8 cellular contexts compared by ENCODE assay signal in genomic region chr16:88815901-88816589, GRCh38. TPM values are rescaled to one million over a fixed set of nuclear protein-coding genes. Genes with fewer than 3 reads are reported as not detected.
DNase-seq lines count a peak whose midpoint lies in the region; ATAC-seq and TF ChIP-seq lines count a peak whose summit lies in the region.

No MANE protein-coding gene starts in this region.

- peak; percentile 39 to 47 for DNase-seq in NCI-H2081 (lab: John Stamatoyannopoulos, UW)
- no peak for DNase-seq in NCI-H2081 treated with DMSO at 0.1 percent for 48 hours (lab: John Stamatoyannopoulos, UW)
- DNase-seq in NCI-H128 (lab: John Stamatoyannopoulos, UW; ENCODE audit: unreplicated experiment) = peak; percentile 20
- peak; percentile 62 for DNase-seq in activated CD8-positive, alpha-beta memory T cell treated with anti-CD3 and anti-CD28 coated beads, Interleukin-2, amount 10 ng/mL, durations not matched to agents 7 days and 5 days
- DNase-seq in fibroblast of pulmonary artery (ENCODE audit: low read depth) = no peak
- peak; percentile 74 for DNase-seq in stimulated activated CD4-positive, alpha-beta T cell treated with anti-CD3 and anti-CD28 coated beads, Interleukin-15, amount 100 ng/mL, for 24 hours
- no peak for DNase-seq in occipital lobe (lab: John Stamatoyannopoulos, UW)
- DNase-seq in superior temporal gyrus (ENCODE audit: extremely low spot score) = no peak

- H3K4me1 Mint-ChIP-seq in activated CD8-positive, alpha-beta memory T cell treated with anti-CD3 and anti-CD28 coated beads, Interleukin-2, amount 10 ng/mL, durations not matched to agents 7 days and 5 days = peaks cover 7% of the 10 kb centered on the region

- no peaks in the 10 kb centered on the region for H3K9me3 Mint-ChIP-seq in activated CD8-positive, alpha-beta memory T cell treated with anti-CD3 and anti-CD28 coated beads, Interleukin-2, amount 10 ng/mL, durations not matched to agents 7 days and 5 days (ENCODE audit: low read depth)

- peak; percentile 52 for TF ChIP-seq CTCF in fibroblast of pulmonary artery (IDR thresholded peaks at IDR 0.05; ENCODE audit: low read length, missing control alignments)

- no peaks in the 10 kb centered on the region for H3K27me3 Mint-ChIP-seq in activated CD8-positive, alpha-beta memory T cell treated with anti-CD3 and anti-CD28 coated beads, Interleukin-2, amount 10 ng/mL, durations not matched to agents 7 days and 5 days

- no peak overlapping the region for H3K4me3 Mint-ChIP-seq in activated CD8-positive, alpha-beta memory T cell treated with anti-CD3 and anti-CD28 coated beads, Interleukin-2, amount 10 ng/mL, durations not matched to agents 7 days and 5 days

- no peak for ATAC-seq in activated CD8-positive, alpha-beta memory T cell treated with anti-CD3 and anti-CD28 coated beads, Interleukin-2, amount 10 ng/mL, durations not matched to agents 7 days and 5 days

- CTCF ChIA-PET in activated CD8-positive, alpha-beta memory T cell treated with anti-CD3 and anti-CD28 coated beads, Interleukin-2, amount 10 ng/mL, durations not matched to agents 7 days and 5 days (lab: Charles Lee) = interaction anchor here (0.6 to 6.6 kb wide), 5 partner anchors 42 to 1092 kb away, joined by 3 to 66 read pairs (median 3); partner anchors contain the start of genes GALNS, TRAPPC2L and ZNF778

- H3K36me3 Mint-ChIP-seq in activated CD8-positive, alpha-beta memory T cell treated with anti-CD3 and anti-CD28 coated beads, Interleukin-2, amount 10 ng/mL, durations not matched to agents 7 days and 5 days = no peaks in the 10 kb centered on the region

- no peak overlapping the region for H3K27ac Mint-ChIP-seq in activated CD8-positive, alpha-beta memory T cell treated with anti-CD3 and anti-CD28 coated beads, Interleukin-2, amount 10 ng/mL, durations not matched to agents 7 days and 5 days

- no peak overlapping the region for H3K4me3 ChIP-seq in fibroblast of pulmonary artery (replicated peaks; ENCODE audit: low read depth, low read length)

RNA-seq across cellular contexts. Expression of gene APRT, which starts 4.3 kb away (rescaled TPM):
- 100 to 1,000 TPM; 127 to 148 TPM for total RNA-seq in activated CD8-positive, alpha-beta memory T cell treated with anti-CD3 and anti-CD28 coated beads, Interleukin-2, amount 10 ng/mL, durations not matched to agents 7 days and 5 days
- total RNA-seq in occipital lobe = 12.0 TPM

RNA-seq across cellular contexts. Expression of gene CDT1, which starts 12.5 kb away (rescaled TPM):
- total RNA-seq in activated CD8-positive, alpha-beta memory T cell treated with anti-CD3 and anti-CD28 coated beads, Interleukin-2, amount 10 ng/mL, durations not matched to agents 7 days and 5 days = 100 to 1,000 TPM; 124 to 191 TPM
- 1.6 TPM for total RNA-seq in occipital lobe

RNA-seq across cellular contexts. Expression of gene PIEZO1, which starts 31.0 kb away (rescaled TPM):
- 100 to 1,000 TPM; 269 to 347 TPM for total RNA-seq in activated CD8-positive, alpha-beta memory T cell treated with anti-CD3 and anti-CD28 coated beads, Interleukin-2, amount 10 ng/mL, durations not matched to agents 7 days and 5 days
- total RNA-seq in occipital lobe = 4.8 TPM

RNA-seq across cellular contexts. Expression of gene GALNS, which starts 40.7 kb away (rescaled TPM):
- 10 to 100 TPM; 30.8 to 38.8 TPM for total RNA-seq in activated CD8-positive, alpha-beta memory T cell treated with anti-CD3 and anti-CD28 coated beads, Interleukin-2, amount 10 ng/mL, durations not matched to agents 7 days and 5 days
- total RNA-seq in occipital lobe = 6.6 TPM

RNA-seq across cellular contexts. Expression of gene TRAPPC2L, which starts 40.9 kb away (rescaled TPM):
- total RNA-seq in activated CD8-positive, alpha-beta memory T cell treated with anti-CD3 and anti-CD28 coated beads, Interleukin-2, amount 10 ng/mL, durations not matched to agents 7 days and 5 days = 10 to 100 TPM; 49.2 to 51.3 TPM
- total RNA-seq in occipital lobe = 30.4 TPM

Comparison
In these comparisons a context has a peak if more than half of its experiments do, and no peak if none do; other contexts are left out.
1. DNase-seq: peak in NCI-H2081 (2 of 2), NCI-H128 (single experiment), activated CD8-positive, alpha-beta memory T cell treated with anti-CD3 and anti-CD28 coated beads, Interleukin-2, amount 10 ng/mL, durations not matched to agents 7 days and 5 days (single experiment) and stimulated activated CD4-positive, alpha-beta T cell treated with anti-CD3 and anti-CD28 coated beads, Interleukin-15, amount 100 ng/mL, for 24 hours (single experiment); none in NCI-H2081 treated with DMSO at 0.1 percent for 48 hours (single experiment), fibroblast of pulmonary artery (single experiment), occipital lobe (single experiment) and superior temporal gyrus (single experiment).
2. RNA of gene CDT1, which starts 12.5 kb away (total RNA-seq): 124 to 191 TPM in activated CD8-positive, alpha-beta memory T cell treated with anti-CD3 and anti-CD28 coated beads, Interleukin-2, amount 10 ng/mL, durations not matched to agents 7 days and 5 days; 1.6 TPM in occipital lobe (single experiment); every median in the first group is over 10 times any median in the second.
3. RNA of gene PIEZO1, which starts 31.0 kb away (total RNA-seq): 269 to 347 TPM in activated CD8-positive, alpha-beta memory T cell treated with anti-CD3 and anti-CD28 coated beads, Interleukin-2, amount 10 ng/mL, durations not matched to agents 7 days and 5 days; 4.8 TPM in occipital lobe (single experiment); every median in the first group is over 10 times any median in the second.